ENCODE assay signal across 29 cellular contexts in the genomic region with DNA sequence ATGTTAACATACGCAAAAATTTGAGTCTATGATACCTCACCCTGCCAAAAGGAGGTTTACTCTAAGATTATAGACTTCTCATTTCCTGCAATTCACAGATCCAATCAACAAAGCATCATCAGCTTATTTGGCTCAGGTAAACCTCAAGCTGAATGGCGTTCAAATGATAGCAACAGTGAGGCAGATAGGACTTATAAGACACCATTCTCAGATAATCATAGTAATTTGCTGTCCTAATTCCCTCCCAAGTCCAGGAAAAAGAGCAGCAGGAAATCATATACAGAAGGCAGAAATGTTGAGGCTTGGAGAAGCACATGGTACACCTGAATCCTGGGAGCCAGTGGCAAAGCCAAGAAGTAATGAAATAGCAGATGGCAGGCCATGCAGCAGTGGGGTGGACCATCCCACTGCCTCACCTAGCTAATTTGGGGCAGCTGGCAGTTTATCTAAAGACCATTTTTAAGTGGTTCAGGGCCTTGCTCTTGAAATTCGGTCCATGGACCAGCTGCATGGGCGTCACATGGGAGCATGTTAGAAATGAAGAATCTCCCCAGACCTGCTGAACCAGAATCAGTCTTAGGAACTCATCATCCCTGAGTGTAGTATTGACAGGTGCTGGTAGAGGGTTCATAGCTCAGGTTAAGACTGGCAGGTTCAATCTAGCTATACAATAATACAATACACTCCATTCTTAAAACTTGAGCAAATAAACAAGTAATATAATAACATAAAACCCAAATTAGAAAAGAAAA. TPM values are rescaled to one million over a fixed set of nuclear protein-coding genes. Genes with fewer than 3 reads are reported as not detected.
"Had no signal": no experiment of that assay in that cellular context is flagged by ENCODE, and none has a peak within 500 bp of the region (broad histone marks: within the 10 kb centered on the region; RNA-seq: fewer than 3 reads in every experiment).

No MANE protein-coding gene starts in this region.

- H3K36me3 ChIP-seq: esophagus muscularis mucosa, heart left ventricle, lower lobe of right lung, neural progenitor cell, sigmoid colon, stomach, thyroid gland, upper lobe of right lung had no signal

- H3K27ac ChIP-seq: esophagus muscularis mucosa, foreskin keratinocyte, heart left ventricle, lower lobe of right lung, neural progenitor cell, parathyroid adenoma, psoas muscle, sigmoid colon, stomach, thyroid gland, upper lobe of right lung had no signal

- H3K79me2 ChIP-seq: parathyroid adenoma had no signal

- H3K9ac ChIP-seq: neural progenitor cell, parathyroid adenoma had no signal

- ATAC-seq: activated CD8-positive, alpha-beta T cell treated with anti-CD3 and anti-CD28 coated beads for 36 hours; activated T-cell treated with anti-CD3 and anti-CD28 coated beads, Interleukin-2, amount 50 U/mL, for 4 hours; activated T-helper 17 cell treated with anti-CD3 and anti-CD28 coated beads, Interleukin-2, amount 50 U/mL, for 72 hours; foreskin keratinocyte; heart left ventricle; left lobe of liver; lower lobe of right lung; naive thymus-derived CD8-positive, alpha-beta T cell; psoas muscle; stimulated activated naive B cell treated with anti-CD40 and anti-IgM and Interleukin-4, amounts not matched to agents 10 μg/mL and 1 μg/mL and 100 μg/mL, for 72 hours; upper lobe of right lung; WTC11 had no signal

- H2AFZ ChIP-seq: neural progenitor cell, parathyroid adenoma had no signal

- H3K4me3 ChIP-seq: esophagus muscularis mucosa, heart left ventricle, lower lobe of right lung, neural progenitor cell, psoas muscle, sigmoid colon, stomach, thyroid gland, upper lobe of right lung had no signal

- H3K9me3 ChIP-seq: esophagus muscularis mucosa, heart left ventricle, lower lobe of right lung, psoas muscle, sigmoid colon, stomach, thyroid gland, upper lobe of right lung had no signal

- DNase-seq: activated CD4-positive, alpha-beta T cell treated with anti-CD3 and anti-CD28 coated beads, Interleukin-2, amount 50 U/mL, for 1 hour; activated CD8-positive, alpha-beta T cell treated with anti-CD3 and anti-CD28 coated beads for 36 hours; activated gamma-delta T cell treated with Interleukin-2 at 50 U/mL for 16 hours; activated naive CD4-positive, alpha-beta T cell treated with anti-CD3 and anti-CD28 coated beads, Interleukin-2, amount 50 U/mL, for 16 hours; activated T-cell treated with anti-CD3 and anti-CD28 coated beads, Interleukin-2, amount 50 U/mL, for 4 hours; amniotic stem cell; endodermal cell; foreskin keratinocyte; heart left ventricle; kidney glomerular epithelial cell; lower lobe of right lung; mesenchymal stem cell; naive thymus-derived CD8-positive, alpha-beta T cell; occipital lobe; psoas muscle; sigmoid colon; small intestine; stimulated activated CD4-positive, alpha-beta T cell treated with anti-CD3 and anti-CD28 coated beads, Interleukin-4, amount 100 ng/mL, for 4 hours; stimulated activated CD8-positive, alpha-beta memory T cell treated with anti-CD3 and anti-CD28 coated beads, Interleukin-4, amount 100 ng/mL, for 48 hours; stimulated activated naive B cell treated with anti-CD40 and anti-IgM and Interleukin-4, amounts not matched to agents 10 μg/mL and 1 μg/mL and 100 μg/mL, for 72 hours; stomach; thyroid gland; upper lobe of right lung had no signal

- H3K27me3 ChIP-seq: esophagus muscularis mucosa, neural progenitor cell, sigmoid colon, stomach, thyroid gland, upper lobe of right lung had no signal

- H3K4me2 ChIP-seq: neural progenitor cell had no signal

RNA-seq across cellular contexts. Expression of a gene that starts 57.7 kb away (rescaled TPM):
- total RNA-seq: activated CD8-positive, alpha-beta T cell treated with anti-CD3 and anti-CD28 coated beads for 36 hours; activated T-cell treated with anti-CD3 and anti-CD28 coated beads, Interleukin-2, amount 50 U/mL, for 4 hours; activated T-helper 17 cell treated with anti-CD3 and anti-CD28 coated beads, Interleukin-2, amount 50 U/mL, for 72 hours; naive thymus-derived CD8-positive, alpha-beta T cell had no signal
- polyA plus RNA-seq: foreskin keratinocyte; naive thymus-derived CD8-positive, alpha-beta T cell had no signal
